In genomic region chr12:48681738-48682532, GRCh38 we compare ENCODE assay signal across 1 cellular context.
TF ChIP-seq lines count a peak whose summit lies in the region.

KANSL2 (minus strand) TSS chr12:48682238; CDS start chr12:48681632, 606 bp downstream.

TF ChIP-seq in HepG2, 621 proteins besides CTCF, POLR2A, EP300 and RAD21 (continued from another document and continues in another):
- TF ChIP-seq, protein P1, sequence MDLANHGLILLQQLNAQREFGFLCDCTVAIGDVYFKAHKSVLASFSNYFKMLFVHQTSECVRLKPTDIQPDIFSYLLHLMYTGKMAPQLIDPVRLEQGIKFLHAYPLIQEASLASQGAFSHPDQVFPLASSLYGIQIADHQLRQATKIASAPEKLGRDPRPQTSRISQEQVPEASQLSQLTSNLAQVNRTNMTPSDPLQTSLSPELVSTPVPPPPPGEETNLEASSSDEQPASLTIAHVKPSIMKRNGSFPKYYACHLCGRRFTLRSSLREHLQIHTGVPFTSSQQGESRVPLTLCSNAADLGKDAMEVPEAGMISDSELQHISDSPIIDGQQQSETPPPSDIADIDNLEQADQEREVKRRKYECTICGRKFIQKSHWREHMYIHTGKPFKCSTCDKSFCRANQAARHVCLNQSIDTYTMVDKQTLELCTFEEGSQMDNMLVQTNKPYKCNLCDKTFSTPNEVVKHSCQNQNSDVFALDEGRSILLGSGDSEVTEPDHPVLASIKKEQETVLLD (CRISPR knock-in tag; IDR thresholded peaks at IDR 0.05; ENCODE audit: low read depth): 0 out of 2 replicates have a peak, but pooled peaks have one; percentile 46
- TF ChIP-seq ZBTB38 (CRISPR knock-in tag; IDR thresholded peaks at IDR 0.05) (no peak; the same call in 1 of the 2 replicates), SETDB1 (CRISPR knock-in tag; IDR thresholded peaks at IDR 0.05; ENCODE audit: borderline replicate concordance) (no peak), CCAR2 (optimal IDR thresholded peaks at IDR 0.05; ENCODE audit: low read depth, low read length) (no peak), ZNF749 (CRISPR knock-in tag; IDR thresholded peaks at IDR 0.05; ENCODE audit: borderline replicate concordance) (peak; percentile 76; the same call in 1 of the 2 replicates), ZNF30 (CRISPR knock-in tag; IDR thresholded peaks at IDR 0.05) (0 out of 2 replicates have a peak, but pooled peaks have one; percentile 54), NFKBIZ (CRISPR knock-in tag; IDR thresholded peaks at IDR 0.05) (peak; percentile 76; the same call in 1 of the 2 replicates), KDM2A (CRISPR knock-in tag; IDR thresholded peaks at IDR 0.05; ENCODE audit: borderline replicate concordance, low read depth) (peak; percentile 93), ZNF878 (CRISPR knock-in tag; IDR thresholded peaks at IDR 0.05) (no peak), ZNF468 (CRISPR knock-in tag; IDR thresholded peaks at IDR 0.05) (peak; percentile 74; the same call in 1 of the 2 replicates), MED1 (CRISPR knock-in tag; IDR thresholded peaks at IDR 0.05) (peak; percentile 66), PCBP2 (optimal IDR thresholded peaks at IDR 0.05; ENCODE audit: low read depth, low read length, poor library complexity, severe bottlenecking) (no peak), ZNF746 (CRISPR knock-in tag; IDR thresholded peaks at IDR 0.05) (no peak), ZNF720 (CRISPR knock-in tag; IDR thresholded peaks at IDR 0.05) (no peak), KLF16 (CRISPR knock-in tag; IDR thresholded peaks at IDR 0.05) (peak in 1 of 2 experiments; percentile 85; a peak in 2 of 4 replicates), ZNF747 (CRISPR knock-in tag; IDR thresholded peaks at IDR 0.05; ENCODE audit: borderline replicate concordance) (0 out of 2 replicates have a peak, but pooled peaks have one; percentile 29), KLF6 (CRISPR knock-in tag; IDR thresholded peaks at IDR 0.05) (peak; percentile 91; the same call in 1 of the 2 replicates), ATF1 (CRISPR knock-in tag; IDR thresholded peaks at IDR 0.05) (peak; percentile 31; the same call in 1 of the 2 replicates), ETV6 (CRISPR knock-in tag; conservative IDR thresholded peaks at IDR 0.05) (no peak; the same call in 1 of the 2 replicates), ZSCAN9 (CRISPR knock-in tag; IDR thresholded peaks at IDR 0.05; ENCODE audit: borderline replicate concordance) (peak; percentile 90), ESRRA (CRISPR knock-in tag; IDR thresholded peaks at IDR 0.05; ENCODE audit: low read depth) (no peak), SRF (IDR thresholded peaks at IDR 0.05; ENCODE audit: low read depth, low read length) (no peak), HMG20B (CRISPR knock-in tag; conservative IDR thresholded peaks at IDR 0.05) (peak; percentile 60; the same call in 1 of the 2 replicates), ZC3H13 (CRISPR knock-in tag; IDR thresholded peaks at IDR 0.05) (no peak; the same call in 1 of the 2 replicates), ZNF484 (CRISPR knock-in tag; IDR thresholded peaks at IDR 0.05; ENCODE audit: borderline replicate concordance, low read depth) (0 out of 2 replicates have a peak, but pooled peaks have one; percentile 42), SNAI1 (CRISPR knock-in tag; IDR thresholded peaks at IDR 0.05; ENCODE audit: borderline replicate concordance) (no peak), KLF11 (CRISPR knock-in tag; IDR thresholded peaks at IDR 0.05) (peak; percentile 90), ZNF670 (CRISPR knock-in tag; IDR thresholded peaks at IDR 0.05; ENCODE audit: borderline replicate concordance) (peak; percentile 99), ZBTB46 (CRISPR knock-in tag; IDR thresholded peaks at IDR 0.05; ENCODE audit: borderline replicate concordance) (no peak), STAT5B (CRISPR knock-in tag; IDR thresholded peaks at IDR 0.05) (peak; percentile 90), GTF3A (CRISPR knock-in tag; conservative IDR thresholded peaks at IDR 0.05) (0 out of 2 replicates have a peak, but pooled peaks have one; percentile 87), HOXA7 (CRISPR knock-in tag; IDR thresholded peaks at IDR 0.05) (no peak; the same call in 1 of the 2 replicates), MTA3 (CRISPR knock-in tag; IDR thresholded peaks at IDR 0.05) (no peak), IRF9 (CRISPR knock-in tag; IDR thresholded peaks at IDR 0.05; ENCODE audit: borderline replicate concordance) (peak; percentile 90), KDM3A (CRISPR knock-in tag; IDR thresholded peaks at IDR 0.05; ENCODE audit: low read depth) (peak; percentile 57; the same call in 1 of the 2 replicates), ZNF674 (CRISPR knock-in tag; IDR thresholded peaks at IDR 0.05; ENCODE audit: low read depth) (no peak), MTERF4 (CRISPR knock-in tag; IDR thresholded peaks at IDR 0.05) (peak; percentile 64; the same call in 1 of the 2 replicates), CENPX (CRISPR knock-in tag; IDR thresholded peaks at IDR 0.05) (no peak), HNF4G (IDR thresholded peaks at IDR 0.05; ENCODE audit: borderline replicate concordance, low read depth, low read length) (no peak), HNF4G (CRISPR knock-in tag; IDR thresholded peaks at IDR 0.05; ENCODE audit: borderline replicate concordance, low read depth) (peak; percentile 16; the same call in 1 of the 2 replicates), SAP130 (CRISPR knock-in tag; IDR thresholded peaks at IDR 0.05; ENCODE audit: low read depth) (peak; percentile 95), SKI (IDR thresholded peaks at IDR 0.05; ENCODE audit: partially characterized antibody) (no peak), SYNCRIP (IDR thresholded peaks at IDR 0.05; ENCODE audit: insufficient read depth, low read depth, low read length) (no peak), KDM1A (CRISPR knock-in tag; IDR thresholded peaks at IDR 0.05) (no peak), NFATC3 (CRISPR knock-in tag; IDR thresholded peaks at IDR 0.05) (no peak), ZSCAN12 (CRISPR knock-in tag; IDR thresholded peaks at IDR 0.05) (no peak), GABPB1 (CRISPR knock-in tag; IDR thresholded peaks at IDR 0.05) (peak; percentile 83), ELF3 (CRISPR knock-in tag; IDR thresholded peaks at IDR 0.05) (peak; percentile 65), KMT2A (CRISPR knock-in tag; IDR thresholded peaks at IDR 0.05) (peak; percentile 97), SOX13 (IDR thresholded peaks at IDR 0.05) (0 out of 2 replicates have a peak, but pooled peaks have one; percentile 16), SOX13 (CRISPR knock-in tag; conservative IDR thresholded peaks at IDR 0.05 in 1 of 2, IDR thresholded peaks at IDR 0.05 in 1 of 2) (no peak), ZNF570 (CRISPR knock-in tag; IDR thresholded peaks at IDR 0.05; ENCODE audit: borderline replicate concordance) (0 out of 2 replicates have a peak, but pooled peaks have one; percentile 69), ERF (CRISPR knock-in tag; IDR thresholded peaks at IDR 0.05) (peak; percentile 96), DMAP1 (CRISPR knock-in tag; IDR thresholded peaks at IDR 0.05) (peak; percentile 95), YEATS2 (CRISPR knock-in tag; IDR thresholded peaks at IDR 0.05; ENCODE audit: borderline replicate concordance) (peak; percentile 38; the same call in 1 of the 2 replicates), SSRP1 (CRISPR knock-in tag; IDR thresholded peaks at IDR 0.05) (no peak)
- TF ChIP-seq, protein P2, sequence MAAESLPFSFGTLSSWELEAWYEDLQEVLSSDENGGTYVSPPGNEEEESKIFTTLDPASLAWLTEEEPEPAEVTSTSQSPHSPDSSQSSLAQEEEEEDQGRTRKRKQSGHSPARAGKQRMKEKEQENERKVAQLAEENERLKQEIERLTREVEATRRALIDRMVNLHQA (CRISPR knock-in tag; IDR thresholded peaks at IDR 0.05): 0 out of 2 replicates have a peak, but pooled peaks have one; percentile 55
- TF ChIP-seq, protein P3, sequence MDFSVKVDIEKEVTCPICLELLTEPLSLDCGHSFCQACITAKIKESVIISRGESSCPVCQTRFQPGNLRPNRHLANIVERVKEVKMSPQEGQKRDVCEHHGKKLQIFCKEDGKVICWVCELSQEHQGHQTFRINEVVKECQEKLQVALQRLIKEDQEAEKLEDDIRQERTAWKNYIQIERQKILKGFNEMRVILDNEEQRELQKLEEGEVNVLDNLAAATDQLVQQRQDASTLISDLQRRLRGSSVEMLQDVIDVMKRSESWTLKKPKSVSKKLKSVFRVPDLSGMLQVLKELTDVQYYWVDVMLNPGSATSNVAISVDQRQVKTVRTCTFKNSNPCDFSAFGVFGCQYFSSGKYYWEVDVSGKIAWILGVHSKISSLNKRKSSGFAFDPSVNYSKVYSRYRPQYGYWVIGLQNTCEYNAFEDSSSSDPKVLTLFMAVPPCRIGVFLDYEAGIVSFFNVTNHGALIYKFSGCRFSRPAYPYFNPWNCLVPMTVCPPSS (IDR thresholded peaks at IDR 0.05): no peak
- TF ChIP-seq, protein P4, sequence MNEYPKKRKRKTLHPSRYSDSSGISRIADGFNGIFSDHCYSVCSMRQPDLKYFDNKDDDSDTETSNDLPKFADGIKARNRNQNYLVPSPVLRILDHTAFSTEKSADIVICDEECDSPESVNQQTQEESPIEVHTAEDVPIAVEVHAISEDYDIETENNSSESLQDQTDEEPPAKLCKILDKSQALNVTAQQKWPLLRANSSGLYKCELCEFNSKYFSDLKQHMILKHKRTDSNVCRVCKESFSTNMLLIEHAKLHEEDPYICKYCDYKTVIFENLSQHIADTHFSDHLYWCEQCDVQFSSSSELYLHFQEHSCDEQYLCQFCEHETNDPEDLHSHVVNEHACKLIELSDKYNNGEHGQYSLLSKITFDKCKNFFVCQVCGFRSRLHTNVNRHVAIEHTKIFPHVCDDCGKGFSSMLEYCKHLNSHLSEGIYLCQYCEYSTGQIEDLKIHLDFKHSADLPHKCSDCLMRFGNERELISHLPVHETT (CRISPR knock-in tag; conservative IDR thresholded peaks at IDR 0.05): peak; percentile 83
- TF ChIP-seq, protein P5, sequence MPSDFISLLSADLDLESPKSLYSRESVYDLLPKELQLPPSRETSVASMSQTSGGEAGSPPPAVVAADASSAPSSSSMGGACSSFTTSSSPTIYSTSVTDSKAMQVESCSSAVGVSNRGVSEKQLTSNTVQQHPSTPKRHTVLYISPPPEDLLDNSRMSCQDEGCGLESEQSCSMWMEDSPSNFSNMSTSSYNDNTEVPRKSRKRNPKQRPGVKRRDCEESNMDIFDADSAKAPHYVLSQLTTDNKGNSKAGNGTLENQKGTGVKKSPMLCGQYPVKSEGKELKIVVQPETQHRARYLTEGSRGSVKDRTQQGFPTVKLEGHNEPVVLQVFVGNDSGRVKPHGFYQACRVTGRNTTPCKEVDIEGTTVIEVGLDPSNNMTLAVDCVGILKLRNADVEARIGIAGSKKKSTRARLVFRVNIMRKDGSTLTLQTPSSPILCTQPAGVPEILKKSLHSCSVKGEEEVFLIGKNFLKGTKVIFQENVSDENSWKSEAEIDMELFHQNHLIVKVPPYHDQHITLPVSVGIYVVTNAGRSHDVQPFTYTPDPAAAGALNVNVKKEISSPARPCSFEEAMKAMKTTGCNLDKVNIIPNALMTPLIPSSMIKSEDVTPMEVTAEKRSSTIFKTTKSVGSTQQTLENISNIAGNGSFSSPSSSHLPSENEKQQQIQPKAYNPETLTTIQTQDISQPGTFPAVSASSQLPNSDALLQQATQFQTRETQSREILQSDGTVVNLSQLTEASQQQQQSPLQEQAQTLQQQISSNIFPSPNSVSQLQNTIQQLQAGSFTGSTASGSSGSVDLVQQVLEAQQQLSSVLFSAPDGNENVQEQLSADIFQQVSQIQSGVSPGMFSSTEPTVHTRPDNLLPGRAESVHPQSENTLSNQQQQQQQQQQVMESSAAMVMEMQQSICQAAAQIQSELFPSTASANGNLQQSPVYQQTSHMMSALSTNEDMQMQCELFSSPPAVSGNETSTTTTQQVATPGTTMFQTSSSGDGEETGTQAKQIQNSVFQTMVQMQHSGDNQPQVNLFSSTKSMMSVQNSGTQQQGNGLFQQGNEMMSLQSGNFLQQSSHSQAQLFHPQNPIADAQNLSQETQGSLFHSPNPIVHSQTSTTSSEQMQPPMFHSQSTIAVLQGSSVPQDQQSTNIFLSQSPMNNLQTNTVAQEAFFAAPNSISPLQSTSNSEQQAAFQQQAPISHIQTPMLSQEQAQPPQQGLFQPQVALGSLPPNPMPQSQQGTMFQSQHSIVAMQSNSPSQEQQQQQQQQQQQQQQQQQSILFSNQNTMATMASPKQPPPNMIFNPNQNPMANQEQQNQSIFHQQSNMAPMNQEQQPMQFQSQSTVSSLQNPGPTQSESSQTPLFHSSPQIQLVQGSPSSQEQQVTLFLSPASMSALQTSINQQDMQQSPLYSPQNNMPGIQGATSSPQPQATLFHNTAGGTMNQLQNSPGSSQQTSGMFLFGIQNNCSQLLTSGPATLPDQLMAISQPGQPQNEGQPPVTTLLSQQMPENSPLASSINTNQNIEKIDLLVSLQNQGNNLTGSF (CRISPR knock-in tag; IDR thresholded peaks at IDR 0.05): no peak; the same call in none of the 2 replicates
- TF ChIP-seq, protein P6, sequence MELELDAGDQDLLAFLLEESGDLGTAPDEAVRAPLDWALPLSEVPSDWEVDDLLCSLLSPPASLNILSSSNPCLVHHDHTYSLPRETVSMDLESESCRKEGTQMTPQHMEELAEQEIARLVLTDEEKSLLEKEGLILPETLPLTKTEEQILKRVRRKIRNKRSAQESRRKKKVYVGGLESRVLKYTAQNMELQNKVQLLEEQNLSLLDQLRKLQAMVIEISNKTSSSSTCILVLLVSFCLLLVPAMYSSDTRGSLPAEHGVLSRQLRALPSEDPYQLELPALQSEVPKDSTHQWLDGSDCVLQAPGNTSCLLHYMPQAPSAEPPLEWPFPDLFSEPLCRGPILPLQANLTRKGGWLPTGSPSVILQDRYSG (CRISPR knock-in tag; IDR thresholded peaks at IDR 0.05): no peak
